Comparison of ENCODE assay signal across 12 cellular contexts in the genomic region with DNA sequence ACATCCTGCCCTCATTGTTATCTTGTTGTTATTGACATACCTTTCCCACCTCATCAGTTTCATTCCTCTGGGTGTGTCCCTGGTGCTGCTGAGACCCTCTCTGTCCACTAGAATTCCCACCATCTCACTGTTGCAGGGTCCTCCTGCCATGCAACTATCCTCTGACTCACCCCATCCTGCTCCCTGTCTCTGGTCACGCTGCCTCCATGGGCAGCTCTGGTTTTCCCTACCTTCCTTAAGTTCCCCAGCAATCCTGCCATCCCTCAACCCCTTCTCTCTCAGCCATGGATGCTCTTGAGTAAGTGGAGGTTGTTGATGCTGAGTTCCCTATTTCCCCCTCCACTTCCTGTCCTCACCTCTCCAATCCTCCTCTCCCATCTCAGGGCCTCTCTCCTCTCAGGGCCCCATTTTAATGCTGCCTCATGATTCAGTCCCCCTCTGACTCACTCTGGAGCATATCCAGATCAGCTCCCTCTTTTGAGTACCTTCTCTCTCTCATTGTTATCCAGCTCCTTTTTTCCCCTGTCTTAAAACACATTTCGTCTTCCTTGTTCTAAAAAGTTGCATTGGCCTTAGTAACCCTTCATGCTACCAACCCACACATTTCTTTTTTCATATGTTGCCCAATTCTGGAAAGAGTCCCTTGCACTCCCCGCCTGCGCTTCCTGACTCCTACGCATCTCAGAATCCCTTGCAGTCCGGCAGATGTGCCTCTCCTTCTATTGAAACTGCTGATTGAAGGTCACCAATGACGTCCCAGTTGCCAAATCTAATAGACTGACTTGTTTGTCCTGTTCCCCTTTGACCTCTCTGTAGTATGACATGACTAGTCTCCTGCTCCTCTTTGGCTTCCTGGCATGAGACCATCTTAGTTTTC.
DNase-seq lines count a peak whose midpoint lies in the region; ATAC-seq and TF ChIP-seq lines count a peak whose summit lies in the region.
"Had no signal": no experiment of that assay in that cellular context is flagged by ENCODE, and none has a peak within 500 bp of the region (broad histone marks: within the 10 kb centered on the region; RNA-seq: fewer than 3 reads in every experiment).

No MANE protein-coding gene starts in this region.

- H3K27ac Mint-ChIP-seq in brain = peak overlapping the region in 4 of 5 experiments; percentile 0 to 85 (median 20)
- H3K27ac Mint-ChIP-seq: stimulated activated memory B cell treated with anti-CD40 and anti-IgM and Interleukin-4, amounts not matched to agents 10 μg/mL and 1 μg/mL and 100 μg/mL, for 72 hours; T-helper 2 cell treated with Interferon-gamma antibody and Interleukin-4, amounts not matched to agents 5 μg/mL and 100 μg/mL, for 36 hours had no signal

- ATAC-seq in GM21515 (IDR thresholded peaks at IDR 0.05; ENCODE audit: unreplicated experiment) = no peak
- ATAC-seq: left colon; stimulated activated memory B cell treated with anti-CD40 and anti-IgM and Interleukin-4, amounts not matched to agents 10 μg/mL and 1 μg/mL and 100 μg/mL, for 72 hours had no signal

- H3K4me3 Mint-ChIP-seq in brain = no peak overlapping the region
- H3K4me3 Mint-ChIP-seq: stimulated activated memory B cell treated with anti-CD40 and anti-IgM and Interleukin-4, amounts not matched to agents 10 μg/mL and 1 μg/mL and 100 μg/mL, for 72 hours; T-helper 2 cell treated with Interferon-gamma antibody and Interleukin-4, amounts not matched to agents 5 μg/mL and 100 μg/mL, for 36 hours had no signal

- no peak for TF ChIP-seq CTCF in brain (conservative IDR thresholded peaks at IDR 0.05)

- no peaks in the 10 kb centered on the region for H3K9me3 Mint-ChIP-seq in brain
- H3K9me3 Mint-ChIP-seq: stimulated activated memory B cell treated with anti-CD40 and anti-IgM and Interleukin-4, amounts not matched to agents 10 μg/mL and 1 μg/mL and 100 μg/mL, for 72 hours; T-helper 2 cell treated with Interferon-gamma antibody and Interleukin-4, amounts not matched to agents 5 μg/mL and 100 μg/mL, for 36 hours had no signal

- no peaks in the 10 kb centered on the region for H3K27me3 Mint-ChIP-seq in brain

- peak; percentile 96 for DNase-seq in CD1c-positive myeloid dendritic cell (ENCODE audit: extremely low spot score)
- peak; percentile 30 for DNase-seq in HK-2 (ENCODE audit: unreplicated experiment)
- peak; percentile 24 for DNase-seq in mesenteric fat pad (ENCODE audit: low spot score)
- DNase-seq in SW 1271 (lab: John Stamatoyannopoulos, UW) = no peak
- no peak for DNase-seq in stimulated activated CD4-positive, alpha-beta T cell treated with anti-CD3 and anti-CD28 coated beads, Interleukin-12 subunit alpha, Interleukin-12 subunit beta, amount 100 ng/mL, for 4 hours
- no peak for DNase-seq in stimulated activated naive CD4-positive, alpha-beta T cell (lab: John Stamatoyannopoulos, UW)
- DNase-seq: left colon, NCI-H82 had no signal

- peaks cover 39% of the 10 kb centered on the region for H3K4me1 Mint-ChIP-seq in brain
- H3K4me1 Mint-ChIP-seq: stimulated activated memory B cell treated with anti-CD40 and anti-IgM and Interleukin-4, amounts not matched to agents 10 μg/mL and 1 μg/mL and 100 μg/mL, for 72 hours had no signal

- no peaks in the 10 kb centered on the region for H3K36me3 Mint-ChIP-seq in brain
- H3K36me3 Mint-ChIP-seq: stimulated activated memory B cell treated with anti-CD40 and anti-IgM and Interleukin-4, amounts not matched to agents 10 μg/mL and 1 μg/mL and 100 μg/mL, for 72 hours had no signal

Comparison
In these comparisons a context has a peak if more than half of its experiments do, and no peak if none do; other contexts are left out.
1. DNase-seq: peak in CD1c-positive myeloid dendritic cell (single experiment), HK-2 (single experiment) and mesenteric fat pad (single experiment); none in SW 1271 (0 of 2), stimulated activated CD4-positive, alpha-beta T cell treated with anti-CD3 and anti-CD28 coated beads, Interleukin-12 subunit alpha, Interleukin-12 subunit beta, amount 100 ng/mL, for 4 hours (single experiment) and stimulated activated naive CD4-positive, alpha-beta T cell (0 of 6).